In genomic region chr22:26549902-26550497, GRCh38 we compare ENCODE assay signal across 1 cellular context.
TF ChIP-seq lines count a peak whose summit lies in the region.

No MANE protein-coding gene starts in this region.

TF ChIP-seq in WTC11, 78 proteins besides CTCF, POLR2A, EP300 and RAD21 (continued from another document):
- TF ChIP-seq AFF4 (CRISPR knock-in tag; IDR thresholded peaks at IDR 0.05; ENCODE audit: borderline replicate concordance) (no peak), ESRRA (CRISPR knock-in tag; IDR thresholded peaks at IDR 0.05; ENCODE audit: borderline replicate concordance) (no peak), E2F1 (CRISPR knock-in tag; IDR thresholded peaks at IDR 0.05) (no peak), RORB (CRISPR knock-in tag; IDR thresholded peaks at IDR 0.05) (no peak), ETV6 (CRISPR knock-in tag; IDR thresholded peaks at IDR 0.05) (no peak), SP1 (CRISPR knock-in tag; conservative IDR thresholded peaks at IDR 0.05) (no peak), HMGA2 (CRISPR knock-in tag; IDR thresholded peaks at IDR 0.05) (no peak), HMGXB4 (CRISPR knock-in tag; IDR thresholded peaks at IDR 0.05) (no peak), E2F5 (CRISPR knock-in tag; IDR thresholded peaks at IDR 0.05) (no peak)
TF ChIP-seq in WTC11: peak in this region for 0.
